ENCODE assay signal across 1 cellular context in the genomic region with DNA sequence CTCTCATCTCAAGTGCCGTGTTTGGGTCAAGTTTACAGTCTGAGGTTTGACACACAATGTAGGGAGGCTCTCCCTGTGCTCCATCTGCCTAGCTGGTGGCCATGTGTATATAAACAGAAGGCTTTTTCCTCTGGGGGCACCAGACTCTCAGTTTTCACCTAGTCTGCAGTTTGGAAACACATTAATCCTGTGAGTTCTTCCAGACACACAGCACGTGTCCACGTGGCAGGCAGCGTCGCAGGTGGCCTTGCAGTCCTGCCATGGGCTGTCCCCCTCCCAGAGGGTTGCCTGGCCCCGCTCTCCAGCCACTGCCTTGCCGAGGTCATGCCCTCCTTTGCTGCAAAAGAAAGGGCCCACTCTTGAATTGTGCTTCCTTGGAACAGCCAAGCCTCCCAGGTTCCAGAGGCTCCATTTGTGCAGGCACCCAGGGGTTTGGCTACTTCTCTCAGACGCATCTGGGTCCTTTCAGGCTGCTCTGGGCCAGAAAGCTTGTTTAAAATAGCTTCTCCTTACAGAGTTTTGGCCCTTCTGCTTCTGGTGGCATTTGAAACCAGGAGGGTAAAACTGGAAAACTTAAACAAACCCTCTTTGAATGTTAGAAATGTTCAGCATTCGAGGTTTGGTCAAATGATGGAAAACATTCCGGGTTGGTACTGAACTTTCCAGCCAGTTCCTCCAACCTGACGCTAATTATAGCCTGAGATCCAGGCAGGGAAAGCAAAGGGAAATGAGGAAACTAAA.
A peak's percentile ranks its signal among the peaks of the same experiment; 100 is the strongest.
TF ChIP-seq lines count a peak whose summit lies in the region.

No MANE protein-coding gene starts in this region.

TF ChIP-seq in HepG2, 621 proteins besides CTCF, POLR2A, EP300 and RAD21 (continued from another document and continues in another):
- TF ChIP-seq, protein P1, sequence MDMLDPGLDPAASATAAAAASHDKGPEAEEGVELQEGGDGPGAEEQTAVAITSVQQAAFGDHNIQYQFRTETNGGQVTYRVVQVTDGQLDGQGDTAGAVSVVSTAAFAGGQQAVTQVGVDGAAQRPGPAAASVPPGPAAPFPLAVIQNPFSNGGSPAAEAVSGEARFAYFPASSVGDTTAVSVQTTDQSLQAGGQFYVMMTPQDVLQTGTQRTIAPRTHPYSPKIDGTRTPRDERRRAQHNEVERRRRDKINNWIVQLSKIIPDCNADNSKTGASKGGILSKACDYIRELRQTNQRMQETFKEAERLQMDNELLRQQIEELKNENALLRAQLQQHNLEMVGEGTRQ (IDR thresholded peaks at IDR 0.05; ENCODE audit: low read depth, low read length), result no peak
- TF ChIP-seq, protein P1 (CRISPR knock-in tag; IDR thresholded peaks at IDR 0.05; ENCODE audit: borderline replicate concordance), result no peak; the same call in 1 of the 2 replicates
- TF ChIP-seq, protein P2, sequence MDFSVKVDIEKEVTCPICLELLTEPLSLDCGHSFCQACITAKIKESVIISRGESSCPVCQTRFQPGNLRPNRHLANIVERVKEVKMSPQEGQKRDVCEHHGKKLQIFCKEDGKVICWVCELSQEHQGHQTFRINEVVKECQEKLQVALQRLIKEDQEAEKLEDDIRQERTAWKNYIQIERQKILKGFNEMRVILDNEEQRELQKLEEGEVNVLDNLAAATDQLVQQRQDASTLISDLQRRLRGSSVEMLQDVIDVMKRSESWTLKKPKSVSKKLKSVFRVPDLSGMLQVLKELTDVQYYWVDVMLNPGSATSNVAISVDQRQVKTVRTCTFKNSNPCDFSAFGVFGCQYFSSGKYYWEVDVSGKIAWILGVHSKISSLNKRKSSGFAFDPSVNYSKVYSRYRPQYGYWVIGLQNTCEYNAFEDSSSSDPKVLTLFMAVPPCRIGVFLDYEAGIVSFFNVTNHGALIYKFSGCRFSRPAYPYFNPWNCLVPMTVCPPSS (IDR thresholded peaks at IDR 0.05), result no peak
- TF ChIP-seq ZNF343 (CRISPR knock-in tag; IDR thresholded peaks at IDR 0.05) (no peak), ZNF563 (CRISPR knock-in tag; IDR thresholded peaks at IDR 0.05) (no peak), MXD4 (CRISPR knock-in tag; IDR thresholded peaks at IDR 0.05) (peak; percentile 45; the same call in 1 of the 2 replicates), SOX6 (IDR thresholded peaks at IDR 0.05) (no peak), SOX6 (CRISPR knock-in tag; IDR thresholded peaks at IDR 0.05) (peak; percentile 33; the same call in 1 of the 2 replicates), GABPB1 (CRISPR knock-in tag; IDR thresholded peaks at IDR 0.05) (peak; percentile 38; the same call in 1 of the 2 replicates), ZNF3 (CRISPR knock-in tag; IDR thresholded peaks at IDR 0.05) (no peak), MYNN (CRISPR knock-in tag; IDR thresholded peaks at IDR 0.05; ENCODE audit: low read depth) (0 out of 2 replicates have a peak, but pooled peaks have one; percentile 42), NRL (CRISPR knock-in tag; IDR thresholded peaks at IDR 0.05; ENCODE audit: borderline replicate concordance) (0 out of 2 replicates have a peak, but pooled peaks have one; percentile 46), ATF7 (IDR thresholded peaks at IDR 0.05) (no peak), ATF7 (CRISPR knock-in tag; IDR thresholded peaks at IDR 0.05) (no peak), ZNF768 (CRISPR knock-in tag; IDR thresholded peaks at IDR 0.05) (peak; percentile 59; the same call in 1 of the 2 replicates), ZSCAN25 (CRISPR knock-in tag; IDR thresholded peaks at IDR 0.05) (no peak), ERF (CRISPR knock-in tag; IDR thresholded peaks at IDR 0.05) (no peak), ZNF274 (CRISPR knock-in tag; IDR thresholded peaks at IDR 0.05) (no peak), AHR (CRISPR knock-in tag; IDR thresholded peaks at IDR 0.05) (0 out of 2 replicates have a peak, but pooled peaks have one; percentile 28), ZFP1 (CRISPR knock-in tag; IDR thresholded peaks at IDR 0.05) (no peak), BCL6 (CRISPR knock-in tag; IDR thresholded peaks at IDR 0.05) (peak; percentile 47; the same call in 1 of the 2 replicates), MED1 (CRISPR knock-in tag; IDR thresholded peaks at IDR 0.05) (peak; percentile 33; the same call in 1 of the 2 replicates), FOXA1 (IDR thresholded peaks at IDR 0.05) (no peak), FOXA1 (CRISPR knock-in tag; IDR thresholded peaks at IDR 0.05) (peak; percentile 40; the same call in 1 of the 2 replicates), MIXL1 (CRISPR knock-in tag; IDR thresholded peaks at IDR 0.05) (0 out of 2 replicates have a peak, but pooled peaks have one; percentile 22), ATF7-NPFF (CRISPR knock-in tag; IDR thresholded peaks at IDR 0.05; ENCODE audit: low read depth) (0 out of 2 replicates have a peak, but pooled peaks have one; percentile 51), ZKSCAN8 (CRISPR knock-in tag; IDR thresholded peaks at IDR 0.05; ENCODE audit: borderline replicate concordance) (no peak), ZNF891 (CRISPR knock-in tag; IDR thresholded peaks at IDR 0.05) (peak; percentile 47; the same call in 1 of the 2 replicates), CREM (IDR thresholded peaks at IDR 0.05) (no peak), CREM (CRISPR knock-in tag; IDR thresholded peaks at IDR 0.05) (no peak)
- TF ChIP-seq, protein P3, sequence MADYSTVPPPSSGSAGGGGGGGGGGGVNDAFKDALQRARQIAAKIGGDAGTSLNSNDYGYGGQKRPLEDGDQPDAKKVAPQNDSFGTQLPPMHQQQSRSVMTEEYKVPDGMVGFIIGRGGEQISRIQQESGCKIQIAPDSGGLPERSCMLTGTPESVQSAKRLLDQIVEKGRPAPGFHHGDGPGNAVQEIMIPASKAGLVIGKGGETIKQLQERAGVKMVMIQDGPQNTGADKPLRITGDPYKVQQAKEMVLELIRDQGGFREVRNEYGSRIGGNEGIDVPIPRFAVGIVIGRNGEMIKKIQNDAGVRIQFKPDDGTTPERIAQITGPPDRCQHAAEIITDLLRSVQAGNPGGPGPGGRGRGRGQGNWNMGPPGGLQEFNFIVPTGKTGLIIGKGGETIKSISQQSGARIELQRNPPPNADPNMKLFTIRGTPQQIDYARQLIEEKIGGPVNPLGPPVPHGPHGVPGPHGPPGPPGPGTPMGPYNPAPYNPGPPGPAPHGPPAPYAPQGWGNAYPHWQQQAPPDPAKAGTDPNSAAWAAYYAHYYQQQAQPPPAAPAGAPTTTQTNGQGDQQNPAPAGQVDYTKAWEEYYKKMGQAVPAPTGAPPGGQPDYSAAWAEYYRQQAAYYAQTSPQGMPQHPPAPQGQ (CRISPR knock-in tag; IDR thresholded peaks at IDR 0.05; ENCODE audit: borderline replicate concordance), result no peak
- TF ChIP-seq, protein P4, sequence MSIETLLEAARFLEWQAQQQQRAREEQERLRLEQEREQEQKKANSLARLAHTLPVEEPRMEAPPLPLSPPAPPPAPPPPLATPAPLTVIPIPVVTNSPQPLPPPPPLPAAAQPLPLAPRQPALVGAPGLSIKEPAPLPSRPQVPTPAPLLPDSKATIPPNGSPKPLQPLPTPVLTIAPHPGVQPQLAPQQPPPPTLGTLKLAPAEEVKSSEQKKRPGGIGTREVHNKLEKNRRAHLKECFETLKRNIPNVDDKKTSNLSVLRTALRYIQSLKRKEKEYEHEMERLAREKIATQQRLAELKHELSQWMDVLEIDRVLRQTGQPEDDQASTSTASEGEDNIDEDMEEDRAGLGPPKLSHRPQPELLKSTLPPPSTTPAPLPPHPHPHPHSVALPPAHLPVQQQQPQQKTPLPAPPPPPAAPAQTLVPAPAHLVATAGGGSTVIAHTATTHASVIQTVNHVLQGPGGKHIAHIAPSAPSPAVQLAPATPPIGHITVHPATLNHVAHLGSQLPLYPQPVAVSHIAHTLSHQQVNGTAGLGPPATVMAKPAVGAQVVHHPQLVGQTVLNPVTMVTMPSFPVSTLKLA (IDR thresholded peaks at IDR 0.05), result 0 out of 2 replicates have a peak, but pooled peaks have one; percentile 15
- TF ChIP-seq, protein P5, sequence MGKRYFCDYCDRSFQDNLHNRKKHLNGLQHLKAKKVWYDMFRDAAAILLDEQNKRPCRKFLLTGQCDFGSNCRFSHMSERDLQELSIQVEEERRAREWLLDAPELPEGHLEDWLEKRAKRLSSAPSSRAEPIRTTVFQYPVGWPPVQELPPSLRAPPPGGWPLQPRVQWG (CRISPR knock-in tag; IDR thresholded peaks at IDR 0.05; ENCODE audit: borderline replicate concordance, low read depth), result no peak
- TF ChIP-seq, protein P6, sequence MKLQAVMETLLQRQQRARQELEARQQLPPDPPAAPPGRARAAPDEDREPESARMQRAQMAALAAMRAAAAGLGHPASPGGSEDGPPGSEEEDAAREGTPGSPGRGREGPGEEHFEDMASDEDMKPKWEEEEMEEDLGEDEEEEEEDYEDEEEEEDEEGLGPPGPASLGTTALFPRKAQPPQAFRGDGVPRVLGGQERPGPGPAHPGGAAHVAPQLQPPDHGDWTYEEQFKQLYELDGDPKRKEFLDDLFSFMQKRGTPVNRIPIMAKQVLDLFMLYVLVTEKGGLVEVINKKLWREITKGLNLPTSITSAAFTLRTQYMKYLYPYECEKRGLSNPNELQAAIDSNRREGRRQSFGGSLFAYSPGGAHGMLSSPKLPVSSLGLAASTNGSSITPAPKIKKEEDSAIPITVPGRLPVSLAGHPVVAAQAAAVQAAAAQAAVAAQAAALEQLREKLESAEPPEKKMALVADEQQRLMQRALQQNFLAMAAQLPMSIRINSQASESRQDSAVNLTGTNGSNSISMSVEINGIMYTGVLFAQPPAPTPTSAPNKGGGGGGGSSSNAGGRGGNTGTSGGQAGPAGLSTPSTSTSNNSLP (IDR thresholded peaks at IDR 0.05; ENCODE audit: low read depth, low read length), result no peak
- TF ChIP-seq, protein P7, sequence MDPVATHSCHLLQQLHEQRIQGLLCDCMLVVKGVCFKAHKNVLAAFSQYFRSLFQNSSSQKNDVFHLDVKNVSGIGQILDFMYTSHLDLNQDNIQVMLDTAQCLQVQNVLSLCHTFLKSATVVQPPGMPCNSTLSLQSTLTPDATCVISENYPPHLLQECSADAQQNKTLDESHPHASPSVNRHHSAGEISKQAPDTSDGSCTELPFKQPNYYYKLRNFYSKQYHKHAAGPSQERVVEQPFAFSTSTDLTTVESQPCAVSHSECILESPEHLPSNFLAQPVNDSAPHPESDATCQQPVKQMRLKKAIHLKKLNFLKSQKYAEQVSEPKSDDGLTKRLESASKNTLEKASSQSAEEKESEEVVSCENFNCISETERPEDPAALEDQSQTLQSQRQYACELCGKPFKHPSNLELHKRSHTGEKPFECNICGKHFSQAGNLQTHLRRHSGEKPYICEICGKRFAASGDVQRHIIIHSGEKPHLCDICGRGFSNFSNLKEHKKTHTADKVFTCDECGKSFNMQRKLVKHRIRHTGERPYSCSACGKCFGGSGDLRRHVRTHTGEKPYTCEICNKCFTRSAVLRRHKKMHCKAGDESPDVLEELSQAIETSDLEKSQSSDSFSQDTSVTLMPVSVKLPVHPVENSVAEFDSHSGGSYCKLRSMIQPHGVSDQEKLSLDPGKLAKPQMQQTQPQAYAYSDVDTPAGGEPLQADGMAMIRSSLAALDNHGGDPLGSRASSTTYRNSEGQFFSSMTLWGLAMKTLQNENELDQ (CRISPR knock-in tag; IDR thresholded peaks at IDR 0.05; ENCODE audit: borderline replicate concordance), result no peak
- TF ChIP-seq, protein P8, sequence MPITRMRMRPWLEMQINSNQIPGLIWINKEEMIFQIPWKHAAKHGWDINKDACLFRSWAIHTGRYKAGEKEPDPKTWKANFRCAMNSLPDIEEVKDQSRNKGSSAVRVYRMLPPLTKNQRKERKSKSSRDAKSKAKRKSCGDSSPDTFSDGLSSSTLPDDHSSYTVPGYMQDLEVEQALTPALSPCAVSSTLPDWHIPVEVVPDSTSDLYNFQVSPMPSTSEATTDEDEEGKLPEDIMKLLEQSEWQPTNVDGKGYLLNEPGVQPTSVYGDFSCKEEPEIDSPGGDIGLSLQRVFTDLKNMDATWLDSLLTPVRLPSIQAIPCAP (CRISPR knock-in tag; IDR thresholded peaks at IDR 0.05; ENCODE audit: low read depth), result no peak
- TF ChIP-seq, protein P9, sequence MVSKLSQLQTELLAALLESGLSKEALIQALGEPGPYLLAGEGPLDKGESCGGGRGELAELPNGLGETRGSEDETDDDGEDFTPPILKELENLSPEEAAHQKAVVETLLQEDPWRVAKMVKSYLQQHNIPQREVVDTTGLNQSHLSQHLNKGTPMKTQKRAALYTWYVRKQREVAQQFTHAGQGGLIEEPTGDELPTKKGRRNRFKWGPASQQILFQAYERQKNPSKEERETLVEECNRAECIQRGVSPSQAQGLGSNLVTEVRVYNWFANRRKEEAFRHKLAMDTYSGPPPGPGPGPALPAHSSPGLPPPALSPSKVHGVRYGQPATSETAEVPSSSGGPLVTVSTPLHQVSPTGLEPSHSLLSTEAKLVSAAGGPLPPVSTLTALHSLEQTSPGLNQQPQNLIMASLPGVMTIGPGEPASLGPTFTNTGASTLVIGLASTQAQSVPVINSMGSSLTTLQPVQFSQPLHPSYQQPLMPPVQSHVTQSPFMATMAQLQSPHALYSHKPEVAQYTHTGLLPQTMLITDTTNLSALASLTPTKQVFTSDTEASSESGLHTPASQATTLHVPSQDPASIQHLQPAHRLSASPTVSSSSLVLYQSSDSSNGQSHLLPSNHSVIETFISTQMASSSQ (IDR thresholded peaks at IDR 0.05; ENCODE audit: low read depth), result no peak
- TF ChIP-seq, protein P9 (CRISPR knock-in tag; IDR thresholded peaks at IDR 0.05; ENCODE audit: borderline replicate concordance), result no peak
- TF ChIP-seq, protein P10, sequence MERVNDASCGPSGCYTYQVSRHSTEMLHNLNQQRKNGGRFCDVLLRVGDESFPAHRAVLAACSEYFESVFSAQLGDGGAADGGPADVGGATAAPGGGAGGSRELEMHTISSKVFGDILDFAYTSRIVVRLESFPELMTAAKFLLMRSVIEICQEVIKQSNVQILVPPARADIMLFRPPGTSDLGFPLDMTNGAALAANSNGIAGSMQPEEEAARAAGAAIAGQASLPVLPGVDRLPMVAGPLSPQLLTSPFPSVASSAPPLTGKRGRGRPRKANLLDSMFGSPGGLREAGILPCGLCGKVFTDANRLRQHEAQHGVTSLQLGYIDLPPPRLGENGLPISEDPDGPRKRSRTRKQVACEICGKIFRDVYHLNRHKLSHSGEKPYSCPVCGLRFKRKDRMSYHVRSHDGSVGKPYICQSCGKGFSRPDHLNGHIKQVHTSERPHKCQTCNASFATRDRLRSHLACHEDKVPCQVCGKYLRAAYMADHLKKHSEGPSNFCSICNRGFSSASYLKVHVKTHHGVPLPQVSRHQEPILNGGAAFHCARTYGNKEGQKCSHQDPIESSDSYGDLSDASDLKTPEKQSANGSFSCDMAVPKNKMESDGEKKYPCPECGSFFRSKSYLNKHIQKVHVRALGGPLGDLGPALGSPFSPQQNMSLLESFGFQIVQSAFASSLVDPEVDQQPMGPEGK (CRISPR knock-in tag; IDR thresholded peaks at IDR 0.05), result peak; percentile 56; the same call in 1 of the 2 replicates
